In the genomic region with DNA sequence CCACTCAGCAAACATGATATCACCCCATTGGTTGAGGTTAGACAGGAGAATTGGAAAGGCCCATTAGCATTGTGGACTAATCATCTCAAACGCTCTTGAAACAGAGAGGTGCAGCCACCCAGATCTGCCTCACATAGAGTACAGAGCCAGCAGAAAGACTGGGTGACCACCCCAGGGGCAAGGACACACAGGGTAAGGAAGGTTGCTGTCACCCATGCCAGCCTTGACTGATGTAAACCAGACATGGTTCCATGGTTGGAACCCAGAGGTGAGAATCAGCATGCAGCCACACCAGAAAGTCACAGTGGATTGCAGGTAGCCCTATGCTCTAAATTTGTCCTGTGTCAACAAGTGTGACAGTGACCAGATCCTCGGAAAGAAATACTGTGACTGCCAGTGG, we compare ENCODE assay signal across 33 cellular contexts.
"Had no signal": no experiment of that assay in that cellular context is flagged by ENCODE, and none has a peak within 500 bp of the region (broad histone marks: within the 10 kb centered on the region; RNA-seq: fewer than 3 reads in every experiment).

No MANE protein-coding gene starts in this region.

- DNase-seq: Karpas-422, Kasumi-1, KG1, MG63, MM.1S, MV-4-11, NCI-H1048, NCI-H1092, NCI-H1092 treated with DMSO at 0.1 percent for 48 hours, NCI-H1105, NCI-H1105 treated with DMSO at 0.1 percent for 48 hours, NCI-H1417 treated with DMSO at 0.1 percent for 48 hours, NCI-H1436, NCI-H1436 treated with DMSO at 0.1 percent for 48 hours, NCI-H146, NCI-H1694, NCI-H1694 treated with DMSO at 0.1 percent for 48 hours, NCI-H187, NCI-H187 treated with DMSO at 0.1 percent for 48 hours, NCI-H1930, NCI-H2029, NCI-H2029 treated with DMSO at 0.1 percent for 48 hours, NCI-H2081, NCI-H2081 treated with DMSO at 0.1 percent for 48 hours, NCI-H2107, NCI-H2171, NCI-H2171 treated with DMSO at 0.1 percent for 48 hours, NCI-H2227 treated with DMSO at 0.1 percent for 48 hours, NCI-H226, NCI-H345, NCI-H446, NCI-H446 treated with DMSO at 0.1 percent for 48 hours, NCI-H510A had no signal
